ENCODE assay signal across 22 cellular contexts in the genomic region with DNA sequence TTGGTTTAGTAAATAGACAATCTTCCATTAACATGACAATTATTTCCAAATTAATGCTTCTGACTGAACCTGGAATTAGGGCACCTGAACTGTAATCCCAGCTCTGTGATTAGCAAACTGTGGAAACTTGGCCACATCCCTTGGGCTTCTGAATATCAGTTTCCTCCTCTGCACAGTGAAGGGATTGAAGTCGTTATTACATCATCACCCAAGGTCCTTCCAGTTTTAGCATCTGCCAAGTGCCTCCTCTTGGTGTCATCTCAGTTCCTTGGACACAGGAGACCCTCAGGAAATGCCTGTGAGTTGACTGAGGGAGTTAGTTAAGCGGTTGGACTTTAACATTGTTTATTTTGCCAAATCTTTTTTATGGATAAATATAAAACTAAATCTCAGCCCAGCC.
DNase-seq lines count a peak whose midpoint lies in the region; ATAC-seq and TF ChIP-seq lines count a peak whose summit lies in the region.
"Had no signal": no experiment of that assay in that cellular context is flagged by ENCODE, and none has a peak within 500 bp of the region (broad histone marks: within the 10 kb centered on the region; RNA-seq: fewer than 3 reads in every experiment).

No MANE protein-coding gene starts in this region.

- ATAC-seq in gastroesophageal sphincter = peak; percentile 64
- ATAC-seq in GM18511 (IDR thresholded peaks at IDR 0.05; ENCODE audit: unreplicated experiment) = no peak
- ATAC-seq: stimulated activated memory B cell treated with anti-CD40 and anti-IgM and Interleukin-4, amounts not matched to agents 10 μg/mL and 1 μg/mL and 100 μg/mL, for 72 hours had no signal

- DNase-seq in SIG-M5 treated with dmso at 0.1 percent for 504 hours (lab: John Stamatoyannopoulos, UW; ENCODE audit: unreplicated experiment) (peak; percentile 11), SIG-M5 (lab: John Stamatoyannopoulos, UW) (no peak), OCI-M1 (lab: John Stamatoyannopoulos, UW) (peak; percentile 69), retina (no peak), MM.1S (no peak)
- DNase-seq in activated naive CD4-positive, alpha-beta T cell treated with anti-CD3 and anti-CD28 coated beads, Interleukin-2, amount 10 ng/mL, durations not matched to agents 7 days and 5 days = no peak
- DNase-seq: central memory CD4-positive, alpha-beta T cell; DMS153; effector CD4-positive, alpha-beta T cell; esophagus squamous epithelium; GOT3; kidney glomerular epithelial cell; NCI-H187 treated with DMSO at 0.1 percent for 48 hours had no signal

- H3K36me3 ChIP-seq in gastroesophageal sphincter (no peaks in the 10 kb centered on the region), MM.1S (replicated peaks; ENCODE audit: insufficient read depth, low read length) (no peaks in the 10 kb centered on the region)
- H3K36me3 ChIP-seq: esophagus squamous epithelium, SJSA1, thoracic aorta had no signal

- TF ChIP-seq POLR2A in gastroesophageal sphincter (IDR thresholded peaks at IDR 0.05) = no peak

- WGBS in gastroesophageal sphincter (ENCODE audit: low coverage in 1 of 2), 2 donors = 29 to 60% methylated on average over 1 to 2 of the region's 2 CpGs

- H3F3A ChIP-seq in MM.1S (ENCODE audit: insufficient read depth, low read length) = no peaks in the 10 kb centered on the region

- no peaks in the 10 kb centered on the region for H3K27me3 ChIP-seq in gastroesophageal sphincter
- H3K27me3 ChIP-seq in MM.1S (replicated peaks; ENCODE audit: insufficient read depth, low read length) = no peaks in the 10 kb centered on the region
- H3K27me3 ChIP-seq: esophagus squamous epithelium, SJSA1 had no signal

- CTCF ChIA-PET in activated naive CD4-positive, alpha-beta T cell treated with anti-CD3 and anti-CD28 coated beads, Interleukin-2, amount 10 ng/mL, durations not matched to agents 7 days and 5 days (lab: Charles Lee) = interaction anchor here (1.2 kb wide), 1 partner anchor 167 kb away, joined by 3 read pairs; no protein-coding TSS in a partner anchor

- H3K27ac ChIP-seq in gastroesophageal sphincter (no peak overlapping the region), MM.1S (ENCODE audit: low read length) (no peak overlapping the region)
- H3K27ac ChIP-seq: esophagus squamous epithelium, SJSA1 had no signal

- H3K9me3 Mint-ChIP-seq in activated naive CD4-positive, alpha-beta T cell treated with anti-CD3 and anti-CD28 coated beads, Interleukin-2, amount 10 ng/mL, durations not matched to agents 7 days and 5 days = no peaks in the 10 kb centered on the region
- H3K9me3 Mint-ChIP-seq: T-helper 2 cell treated with Interferon-gamma antibody and Interleukin-4, amounts not matched to agents 5 μg/mL and 100 μg/mL, for 36 hours had no signal

- no peaks in the 10 kb centered on the region for H3K9me2 ChIP-seq in MM.1S (replicated peaks; ENCODE audit: insufficient read depth, low read length)

- no peaks in the 10 kb centered on the region for H3K9me3 ChIP-seq in gastroesophageal sphincter
- H3K9me3 ChIP-seq in MM.1S (replicated peaks; ENCODE audit: insufficient read depth, low read length) = no peaks in the 10 kb centered on the region
- H3K9me3 ChIP-seq: esophagus squamous epithelium, SJSA1, thoracic aorta had no signal

- H3K27me3 Mint-ChIP-seq in activated naive CD4-positive, alpha-beta T cell treated with anti-CD3 and anti-CD28 coated beads, Interleukin-2, amount 10 ng/mL, durations not matched to agents 7 days and 5 days = peaks cover 42% of the 10 kb centered on the region

- no peak overlapping the region for H2AFZ ChIP-seq in MM.1S (ENCODE audit: low read length)

- H3K4me2 ChIP-seq in MM.1S (ENCODE audit: low read depth, low read length) = no peak overlapping the region

- no peak overlapping the region for H3K27ac Mint-ChIP-seq in activated naive CD4-positive, alpha-beta T cell treated with anti-CD3 and anti-CD28 coated beads, Interleukin-2, amount 10 ng/mL, durations not matched to agents 7 days and 5 days
- H3K27ac Mint-ChIP-seq: CD14-positive monocyte; mesothelial cell of epicardium; progenitor cell of endocrine pancreas; stimulated activated memory B cell treated with anti-CD40 and anti-IgM and Interleukin-4, amounts not matched to agents 10 μg/mL and 1 μg/mL and 100 μg/mL, for 72 hours; T-helper 2 cell treated with Interferon-gamma antibody and Interleukin-4, amounts not matched to agents 5 μg/mL and 100 μg/mL, for 36 hours had no signal

- peaks cover 8% of the 10 kb centered on the region for H3K4me1 Mint-ChIP-seq in activated naive CD4-positive, alpha-beta T cell treated with anti-CD3 and anti-CD28 coated beads, Interleukin-2, amount 10 ng/mL, durations not matched to agents 7 days and 5 days
- H3K4me1 Mint-ChIP-seq: stimulated activated memory B cell treated with anti-CD40 and anti-IgM and Interleukin-4, amounts not matched to agents 10 μg/mL and 1 μg/mL and 100 μg/mL, for 72 hours had no signal

- H3K4me3 ChIP-seq in gastroesophageal sphincter (no peak overlapping the region), MM.1S (ENCODE audit: low read length) (no peak overlapping the region)
- H3K4me3 ChIP-seq: esophagus squamous epithelium, SJSA1, thoracic aorta had no signal

- H3K79me2 ChIP-seq in MM.1S (ENCODE audit: low read length) = no peaks in the 10 kb centered on the region

- no peak overlapping the region for H3K9ac ChIP-seq in MM.1S (ENCODE audit: low read length)

- H3K36me3 Mint-ChIP-seq in activated naive CD4-positive, alpha-beta T cell treated with anti-CD3 and anti-CD28 coated beads, Interleukin-2, amount 10 ng/mL, durations not matched to agents 7 days and 5 days = no peaks in the 10 kb centered on the region
- H3K36me3 Mint-ChIP-seq: CD14-positive monocyte; mesothelial cell of epicardium; stimulated activated memory B cell treated with anti-CD40 and anti-IgM and Interleukin-4, amounts not matched to agents 10 μg/mL and 1 μg/mL and 100 μg/mL, for 72 hours had no signal

- TF ChIP-seq CTCF in gastroesophageal sphincter (IDR thresholded peaks at IDR 0.05) = no peak
- TF ChIP-seq CTCF in MM.1S (IDR thresholded peaks at IDR 0.05; ENCODE audit: low read length) = no peak

- no peak for TF ChIP-seq EP300 in gastroesophageal sphincter (IDR thresholded peaks at IDR 0.05)

- H3K4me1 ChIP-seq in gastroesophageal sphincter = peaks cover 0 to 34% (median 12%) of the 10 kb centered on the region in 3 donors
- no peaks in the 10 kb centered on the region for H3K4me1 ChIP-seq in MM.1S (ENCODE audit: low read length)

- no peak overlapping the region for H3K4me3 Mint-ChIP-seq in activated naive CD4-positive, alpha-beta T cell treated with anti-CD3 and anti-CD28 coated beads, Interleukin-2, amount 10 ng/mL, durations not matched to agents 7 days and 5 days
- H3K4me3 Mint-ChIP-seq: CD14-positive monocyte; mesothelial cell of epicardium; stimulated activated memory B cell treated with anti-CD40 and anti-IgM and Interleukin-4, amounts not matched to agents 10 μg/mL and 1 μg/mL and 100 μg/mL, for 72 hours; T-helper 2 cell treated with Interferon-gamma antibody and Interleukin-4, amounts not matched to agents 5 μg/mL and 100 μg/mL, for 36 hours had no signal

- no peaks in the 10 kb centered on the region for H4K20me1 ChIP-seq in MM.1S (ENCODE audit: insufficient read depth, low read length)

Comparison
In these comparisons a context has a peak if more than half of its experiments do, and no peak if none do; other contexts are left out.
1. DNase-seq: peak in SIG-M5 treated with dmso at 0.1 percent for 504 hours (single experiment) and OCI-M1 (single experiment); none in SIG-M5 (single experiment), activated naive CD4-positive, alpha-beta T cell treated with anti-CD3 and anti-CD28 coated beads, Interleukin-2, amount 10 ng/mL, durations not matched to agents 7 days and 5 days (single experiment), retina (single experiment) and MM.1S (single experiment).